Comparison of ENCODE assay signal across 13 cellular contexts in genomic region chr12:38775457-38775856, GRCh38.
DNase-seq lines count a peak whose midpoint lies in the region; ATAC-seq and TF ChIP-seq lines count a peak whose summit lies in the region.
"Had no signal": no experiment of that assay in that cellular context is flagged by ENCODE, and none has a peak within 500 bp of the region (broad histone marks: within the 10 kb centered on the region; RNA-seq: fewer than 3 reads in every experiment).

No MANE protein-coding gene starts in this region.

- CTCF ChIA-PET in activated CD8-positive, alpha-beta T cell treated with anti-CD3 and anti-CD28 coated beads for 36 hours (lab: Charles Lee) = no interaction called here
- CTCF ChIA-PET in activated CD8-positive, alpha-beta T cell treated with anti-CD3 and anti-CD28 coated beads, Interleukin-2, amount 10 ng/mL, durations not matched to agents 7 days and 5 days (lab: Charles Lee) = no interaction called here

- H3K9me3 Mint-ChIP-seq in activated CD8-positive, alpha-beta T cell treated with anti-CD3 and anti-CD28 coated beads for 36 hours = peaks cover 3% of the 10 kb centered on the region
- no peaks in the 10 kb centered on the region for H3K9me3 Mint-ChIP-seq in activated CD8-positive, alpha-beta T cell treated with anti-CD3 and anti-CD28 coated beads, Interleukin-2, amount 10 ng/mL, durations not matched to agents 7 days and 5 days (ENCODE audit: insufficient read depth)
- no peaks in the 10 kb centered on the region for H3K9me3 Mint-ChIP-seq in endothelial cell (ENCODE audit: unreplicated experiment)

- no peak for TF ChIP-seq CTCF in activated CD8-positive, alpha-beta T cell treated with anti-CD3 and anti-CD28 coated beads for 36 hours (IDR thresholded peaks at IDR 0.05)
- TF ChIP-seq CTCF in endothelial cell (IDR thresholded peaks at IDR 0.05; ENCODE audit: unreplicated experiment) = no peak

- no peak overlapping the region for H3K27ac Mint-ChIP-seq in activated CD8-positive, alpha-beta T cell treated with anti-CD3 and anti-CD28 coated beads for 36 hours
- no peak overlapping the region for H3K27ac Mint-ChIP-seq in activated CD8-positive, alpha-beta T cell treated with anti-CD3 and anti-CD28 coated beads, Interleukin-2, amount 10 ng/mL, durations not matched to agents 7 days and 5 days
- H3K27ac Mint-ChIP-seq in endothelial cell (ENCODE audit: unreplicated experiment) = no peak overlapping the region

- H3K36me3 Mint-ChIP-seq in activated CD8-positive, alpha-beta T cell treated with anti-CD3 and anti-CD28 coated beads for 36 hours (ENCODE audit: low read depth) = no peaks in the 10 kb centered on the region
- no peaks in the 10 kb centered on the region for H3K36me3 Mint-ChIP-seq in activated CD8-positive, alpha-beta T cell treated with anti-CD3 and anti-CD28 coated beads, Interleukin-2, amount 10 ng/mL, durations not matched to agents 7 days and 5 days (ENCODE audit: low read depth)
- no peaks in the 10 kb centered on the region for H3K36me3 Mint-ChIP-seq in endothelial cell (ENCODE audit: low read depth, unreplicated experiment)

- DNase-seq in activated CD8-positive, alpha-beta T cell treated with anti-CD3 and anti-CD28 coated beads for 36 hours = no peak
- DNase-seq in activated CD8-positive, alpha-beta T cell treated with anti-CD3 and anti-CD28 coated beads, Interleukin-2, amount 10 ng/mL, durations not matched to agents 7 days and 5 days = no peak
- DNase-seq in kidney tubule cell (ENCODE audit: low spot score) (peak; percentile 42), endothelial cell (ENCODE audit: low spot score) (no peak), LoVo (ENCODE audit: low spot score) (no peak)
- no peak for DNase-seq in stimulated activated CD8-positive, alpha-beta memory T cell treated with anti-CD3 and anti-CD28 coated beads, Interleukin-4, amount 100 ng/mL, for 48 hours
- DNase-seq: activated gamma-delta T cell treated with Interleukin-2 at 50 U/mL for 16 hours, dermis blood vessel endothelial cell, DMS79, MV-4-11 had no signal

- peaks cover 4% of the 10 kb centered on the region for H3K4me1 Mint-ChIP-seq in activated CD8-positive, alpha-beta T cell treated with anti-CD3 and anti-CD28 coated beads for 36 hours (ENCODE audit: low read depth)
- peaks cover 8% of the 10 kb centered on the region for H3K4me1 Mint-ChIP-seq in activated CD8-positive, alpha-beta T cell treated with anti-CD3 and anti-CD28 coated beads, Interleukin-2, amount 10 ng/mL, durations not matched to agents 7 days and 5 days (ENCODE audit: low read depth)
- no peaks in the 10 kb centered on the region for H3K4me1 Mint-ChIP-seq in endothelial cell (ENCODE audit: unreplicated experiment)

- ATAC-seq in activated CD8-positive, alpha-beta T cell treated with anti-CD3 and anti-CD28 coated beads for 36 hours = peak; percentile 39
- no peak for ATAC-seq in activated CD8-positive, alpha-beta T cell treated with anti-CD3 and anti-CD28 coated beads, Interleukin-2, amount 10 ng/mL, durations not matched to agents 7 days and 5 days
- ATAC-seq in GM21529 (IDR thresholded peaks at IDR 0.05; ENCODE audit: unreplicated experiment) = peak; percentile 95
- ATAC-seq in HG03103 (IDR thresholded peaks at IDR 0.05; ENCODE audit: low read depth, unreplicated experiment) = peak; percentile 84
- ATAC-seq: HCT116 had no signal

- intact Hi-C loops in activated CD8-positive, alpha-beta T cell treated with anti-CD3 and anti-CD28 coated beads for 36 hours (cut with micrococcal nuclease) = no loop called here

- no peak overlapping the region for H3K4me3 Mint-ChIP-seq in activated CD8-positive, alpha-beta T cell treated with anti-CD3 and anti-CD28 coated beads for 36 hours
- H3K4me3 Mint-ChIP-seq in activated CD8-positive, alpha-beta T cell treated with anti-CD3 and anti-CD28 coated beads, Interleukin-2, amount 10 ng/mL, durations not matched to agents 7 days and 5 days = no peak overlapping the region
- no peak overlapping the region for H3K4me3 Mint-ChIP-seq in endothelial cell (ENCODE audit: unreplicated experiment)

- POLR2A ChIA-PET in activated CD8-positive, alpha-beta T cell treated with anti-CD3 and anti-CD28 coated beads for 36 hours (lab: Charles Lee) = no interaction called here
- POLR2A ChIA-PET in activated CD8-positive, alpha-beta T cell treated with anti-CD3 and anti-CD28 coated beads, Interleukin-2, amount 10 ng/mL, durations not matched to agents 7 days and 5 days (lab: Charles Lee) = no interaction called here

- no peaks in the 10 kb centered on the region for H3K27me3 Mint-ChIP-seq in activated CD8-positive, alpha-beta T cell treated with anti-CD3 and anti-CD28 coated beads for 36 hours
- no peaks in the 10 kb centered on the region for H3K27me3 Mint-ChIP-seq in activated CD8-positive, alpha-beta T cell treated with anti-CD3 and anti-CD28 coated beads, Interleukin-2, amount 10 ng/mL, durations not matched to agents 7 days and 5 days (ENCODE audit: low read depth)
- H3K27me3 Mint-ChIP-seq in endothelial cell (ENCODE audit: unreplicated experiment) = no peaks in the 10 kb centered on the region
